In the genomic region with DNA sequence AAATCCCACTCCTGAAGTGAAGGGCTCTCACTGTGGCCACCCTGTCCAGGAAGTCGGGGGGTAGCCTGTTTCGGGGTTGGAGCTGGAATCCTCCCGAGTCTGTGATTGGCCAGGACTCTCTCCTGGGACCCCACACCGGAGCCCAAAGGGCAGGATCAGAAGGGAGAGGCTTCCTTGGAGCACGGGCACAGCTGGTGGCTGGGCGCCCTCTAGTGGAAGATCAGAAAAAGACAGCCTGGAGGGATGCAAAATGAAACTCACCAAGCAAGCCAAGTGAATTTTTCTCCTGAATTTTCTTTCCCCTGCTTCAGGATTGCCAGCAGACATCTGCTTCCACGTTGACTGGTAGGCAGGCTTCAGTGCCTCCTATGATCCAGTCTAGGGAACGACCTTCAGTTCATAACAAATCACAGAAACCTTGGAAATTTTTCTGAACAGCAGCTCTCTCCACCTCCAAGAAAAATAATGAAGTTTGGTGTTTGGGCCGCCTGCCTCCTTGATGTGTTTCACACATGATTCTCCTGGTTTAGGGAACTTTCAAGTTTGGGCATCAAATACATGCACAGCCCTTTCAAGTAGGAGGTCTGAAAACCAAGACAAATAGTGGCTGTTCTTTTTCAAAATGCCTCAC, we compare ENCODE assay signal across 8 cellular contexts.
DNase-seq lines count a peak whose midpoint lies in the region; TF ChIP-seq lines count a peak whose summit lies in the region.

No MANE protein-coding gene starts in this region.

- BruUV-seq in PC-9 (replicated peaks; lab: Mats Ljungman, UMichigan), result no TSS peak

- H3K4me1 ChIP-seq in PC-9 (replicated peaks; ENCODE audit: insufficient read depth), result no peaks in the 10 kb centered on the region
- H3K4me1 ChIP-seq in tibial nerve, result peaks cover 0 to 4% (median 0%) of the 10 kb centered on the region in 4 donors

- no peak for TF ChIP-seq POLR2A in tibial nerve (IDR thresholded peaks at IDR 0.05)

- H3K4me2 ChIP-seq in PC-9, result peak overlapping the region; percentile 24; the same call in 1 of the 2 replicates

- H3K27ac ChIP-seq in PC-9, result no peak overlapping the region
- H3K27ac ChIP-seq in tibial nerve, result no peak overlapping the region

- intact Hi-C loops in PC-9 (cut with micrococcal nuclease; ENCODE audit: unreplicated experiment), result loop anchor here (2.0 to 10.0 kb wide), 3 partner anchors 669 to 1251 kb away; no protein-coding TSS in a partner anchor

- H3K79me2 ChIP-seq in PC-9 (ENCODE audit: low read depth), result no peaks in the 10 kb centered on the region

- H3K9me3 ChIP-seq in PC-9 (ENCODE audit: insufficient read depth, low read depth) (no peaks in the 10 kb centered on the region), tibial nerve (no peaks in the 10 kb centered on the region)

- no peaks in the 10 kb centered on the region for H3K9me2 ChIP-seq in PC-9 (ENCODE audit: insufficient read depth)

- H4K20me1 ChIP-seq in PC-9 (ENCODE audit: insufficient read depth), result no peaks in the 10 kb centered on the region

- no peaks in the 10 kb centered on the region for H3K27me3 ChIP-seq in PC-9 (ENCODE audit: insufficient read depth, low read depth)
- H3K27me3 ChIP-seq in tibial nerve, result no peaks in the 10 kb centered on the region

- no peaks in the 10 kb centered on the region for H3F3A ChIP-seq in PC-9 (ENCODE audit: insufficient read depth, low read depth)

- H2AFZ ChIP-seq in PC-9, result no peak overlapping the region

- TF ChIP-seq CTCF in PC-9 (conservative IDR thresholded peaks at IDR 0.05) (peak; percentile 88), tibial nerve (IDR thresholded peaks at IDR 0.05) (peak; percentile 78 to 94 (median 92))

- TF ChIP-seq EP300 in tibial nerve (IDR thresholded peaks at IDR 0.05), result no peak

- DNase-seq in CMK (ENCODE audit: low read depth) (peak; percentile 3), HT1080 (ENCODE audit: low read depth) (peak; percentile 74), PC-9 (peak in 1 of 2 experiments; percentile 51), activated T-helper 1 cell treated with Interleukin-2 at 50 U/mL for 16 hours (ENCODE audit: low read depth) (peak; percentile 25), fibroblast of the conjunctiva (ENCODE audit: low read depth) (peak; percentile 44), occipital lobe (lab: John Stamatoyannopoulos, UW) (peak; percentile 49), tibial nerve (ENCODE audit: low spot score in 2 of 2) (peak; percentile 49 to 81), NCI-H187 (lab: John Stamatoyannopoulos, UW) (no peak)

- no peak overlapping the region for H3K4me3 ChIP-seq in PC-9
- no peak overlapping the region for H3K4me3 ChIP-seq in tibial nerve

- POLR2A ChIA-PET in PC-9 (lab: Charles Lee; ENCODE audit: unreplicated experiment), result interaction anchor here (0.7 kb wide), 1 partner anchor 1911 kb away, joined by 6 read pairs; no protein-coding TSS in a partner anchor

- H3K36me3 ChIP-seq in PC-9 (ENCODE audit: low read depth), result no peaks in the 10 kb centered on the region
- H3K36me3 ChIP-seq in tibial nerve, result no peaks in the 10 kb centered on the region

- WGBS in tibial nerve, 2 donors, result 8 to 11% methylated on average over 9 of the region's 9 CpGs

- CTCF ChIA-PET in PC-9 (lab: Charles Lee), result interaction anchor here (0.7 to 0.9 kb wide), 2 partner anchors 13 to 1251 kb away, joined by 3 to 10 read pairs; no protein-coding TSS in a partner anchor

Comparison
In these comparisons a context has a peak if more than half of its experiments do, and no peak if none do; other contexts are left out.
1. DNase-seq: peak in CMK (single experiment), HT1080 (single experiment), activated T-helper 1 cell treated with Interleukin-2 at 50 U/mL for 16 hours (single experiment), fibroblast of the conjunctiva (single experiment), occipital lobe (single experiment) and tibial nerve (2 of 2); none in NCI-H187 (0 of 2).